ENCODE assay signal across 1 cellular context in genomic region chr1:234458352-234459027, GRCh38.
TF ChIP-seq lines count a peak whose summit lies in the region.

No MANE protein-coding gene starts in this region.

TF ChIP-seq in HEK293, 187 proteins besides CTCF, POLR2A, EP300 and RAD21 (continued from another document and continues in another):
- TF ChIP-seq ZBTB26 (tag by site-specific recombination; optimal IDR thresholded peaks at IDR 0.05) (no peak), ZNF701 (tag by site-specific recombination; IDR thresholded peaks at IDR 0.05) (no peak), ZSCAN5A (tag by site-specific recombination; IDR thresholded peaks at IDR 0.05) (no peak), ZFP41 (tag by site-specific recombination; IDR thresholded peaks at IDR 0.05; ENCODE audit: borderline replicate concordance) (no peak), ZNF248 (tag by site-specific recombination; IDR thresholded peaks at IDR 0.05) (0 out of 2 replicates have a peak, but pooled peaks have one; percentile 10), ZNF626 (tag by site-specific recombination; IDR thresholded peaks at IDR 0.05) (no peak), GLI2 (tag by site-specific recombination; IDR thresholded peaks at IDR 0.05; ENCODE audit: borderline replicate concordance, low read depth) (no peak), ZNF623 (tag by site-specific recombination; IDR thresholded peaks at IDR 0.05) (no peak), ZNF571 (tag by site-specific recombination; IDR thresholded peaks at IDR 0.05) (no peak), REPIN1 (tag by site-specific recombination; IDR thresholded peaks at IDR 0.05; ENCODE audit: low read depth) (no peak), ZXDB (tag by site-specific recombination; IDR thresholded peaks at IDR 0.05) (no peak), ZNF580 (tag by site-specific recombination; IDR thresholded peaks at IDR 0.05) (no peak), HOXA7 (CRISPR knock-in tag; IDR thresholded peaks at IDR 0.05; ENCODE audit: borderline replicate concordance) (no peak), ZNF292 (tag by site-specific recombination; IDR thresholded peaks at IDR 0.05; ENCODE audit: borderline replicate concordance, low read depth) (no peak), ZFP3 (tag by site-specific recombination; IDR thresholded peaks at IDR 0.05; ENCODE audit: low read depth) (no peak), ZBTB17 (tag by site-specific recombination; IDR thresholded peaks at IDR 0.05) (peak; percentile 60; the same call in 1 of the 2 replicates), ZNF664 (tag by site-specific recombination; IDR thresholded peaks at IDR 0.05) (no peak), ZNF146 (tag by site-specific recombination; IDR thresholded peaks at IDR 0.05) (no peak), ZNF692 (tag by site-specific recombination; IDR thresholded peaks at IDR 0.05) (no peak), ZNF561 (tag by site-specific recombination; IDR thresholded peaks at IDR 0.05; ENCODE audit: borderline replicate concordance) (0 out of 2 replicates have a peak, but pooled peaks have one; percentile 37), ZNF280C (tag by site-specific recombination; IDR thresholded peaks at IDR 0.05) (no peak), ZFHX2 (tag by site-specific recombination; conservative IDR thresholded peaks at IDR 0.05) (no peak), ZNF501 (tag by site-specific recombination; IDR thresholded peaks at IDR 0.05) (no peak), ZNF76 (tag by site-specific recombination; IDR thresholded peaks at IDR 0.05; ENCODE audit: borderline replicate concordance, low read depth) (no peak), ELK4 (IDR thresholded peaks at IDR 0.05; ENCODE audit: borderline replicate concordance, low read depth, low read length) (no peak), ZNF280D (tag by site-specific recombination; IDR thresholded peaks at IDR 0.05) (no peak), ZNF2 (tag by site-specific recombination; IDR thresholded peaks at IDR 0.05) (no peak), ZNF354C (tag by site-specific recombination; IDR thresholded peaks at IDR 0.05; ENCODE audit: borderline replicate concordance, low read depth) (no peak), KLF7 (tag by site-specific recombination; IDR thresholded peaks at IDR 0.05; ENCODE audit: borderline replicate concordance) (no peak), ZNF112 (tag by site-specific recombination; IDR thresholded peaks at IDR 0.05) (no peak), ZNF211 (tag by site-specific recombination; IDR thresholded peaks at IDR 0.05; ENCODE audit: low read depth) (no peak), ZNF521 (tag by site-specific recombination; IDR thresholded peaks at IDR 0.05) (no peak), OSR2 (tag by site-specific recombination; IDR thresholded peaks at IDR 0.05) (peak; percentile 77), ZNF157 (tag by site-specific recombination; IDR thresholded peaks at IDR 0.05) (no peak), ZNF140 (tag by site-specific recombination; IDR thresholded peaks at IDR 0.05) (no peak), ZBTB6 (tag by site-specific recombination; IDR thresholded peaks at IDR 0.05) (no peak), ZNF837 (tag by site-specific recombination; IDR thresholded peaks at IDR 0.05) (no peak), ZNF585B (tag by site-specific recombination; IDR thresholded peaks at IDR 0.05) (no peak), ZNF48 (tag by site-specific recombination; IDR thresholded peaks at IDR 0.05) (no peak), ZNF16 (tag by site-specific recombination; IDR thresholded peaks at IDR 0.05; ENCODE audit: low read depth) (no peak), ZNF214 (tag by site-specific recombination; IDR thresholded peaks at IDR 0.05; ENCODE audit: borderline replicate concordance) (no peak), BCL6B (tag by site-specific recombination; IDR thresholded peaks at IDR 0.05) (0 out of 2 replicates have a peak, but pooled peaks have one; percentile 9), ZBTB44 (tag by site-specific recombination; IDR thresholded peaks at IDR 0.05) (peak; percentile 51; the same call in 1 of the 2 replicates), ZNF830 (tag by site-specific recombination; IDR thresholded peaks at IDR 0.05; ENCODE audit: low read depth) (no peak), ZNF148 (tag by site-specific recombination; IDR thresholded peaks at IDR 0.05; ENCODE audit: borderline replicate concordance) (no peak), ZNF184 (tag by site-specific recombination; IDR thresholded peaks at IDR 0.05) (no peak), ZNF114 (tag by site-specific recombination; IDR thresholded peaks at IDR 0.05) (no peak), ZNF274 (IDR thresholded peaks at IDR 0.05; ENCODE audit: low read length) (no peak), ZNF274 (tag by site-specific recombination; IDR thresholded peaks at IDR 0.05; ENCODE audit: borderline replicate concordance) (no peak), ZNF426 (tag by site-specific recombination; IDR thresholded peaks at IDR 0.05) (no peak)
